ENCODE assay signal across 1 cellular context in the genomic region with DNA sequence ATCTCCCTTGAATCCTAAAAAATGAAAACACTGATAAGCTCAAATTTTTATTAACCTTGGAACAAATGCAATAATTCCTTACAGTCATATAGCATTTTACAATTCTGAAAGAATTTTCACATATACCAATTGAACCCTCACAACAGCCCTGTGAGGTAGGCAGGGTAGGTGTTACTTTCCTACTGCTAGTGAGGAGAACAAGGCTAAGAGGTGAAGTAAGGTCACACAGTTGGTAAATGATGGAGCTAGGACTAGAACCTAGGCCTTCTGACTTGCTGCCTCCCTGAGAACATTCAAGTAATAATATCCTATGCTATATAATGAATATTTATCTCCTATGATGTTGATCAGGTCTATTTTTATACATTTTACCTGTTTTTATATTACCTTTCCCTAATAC.
TF ChIP-seq lines count a peak whose summit lies in the region.

No MANE protein-coding gene starts in this region.

TF ChIP-seq in GM12878, 131 proteins besides CTCF, POLR2A, EP300 and RAD21:
- TF ChIP-seq ZNF207 (IDR thresholded peaks at IDR 0.05; ENCODE audit: borderline replicate concordance): no peak
- TF ChIP-seq, protein P1, sequence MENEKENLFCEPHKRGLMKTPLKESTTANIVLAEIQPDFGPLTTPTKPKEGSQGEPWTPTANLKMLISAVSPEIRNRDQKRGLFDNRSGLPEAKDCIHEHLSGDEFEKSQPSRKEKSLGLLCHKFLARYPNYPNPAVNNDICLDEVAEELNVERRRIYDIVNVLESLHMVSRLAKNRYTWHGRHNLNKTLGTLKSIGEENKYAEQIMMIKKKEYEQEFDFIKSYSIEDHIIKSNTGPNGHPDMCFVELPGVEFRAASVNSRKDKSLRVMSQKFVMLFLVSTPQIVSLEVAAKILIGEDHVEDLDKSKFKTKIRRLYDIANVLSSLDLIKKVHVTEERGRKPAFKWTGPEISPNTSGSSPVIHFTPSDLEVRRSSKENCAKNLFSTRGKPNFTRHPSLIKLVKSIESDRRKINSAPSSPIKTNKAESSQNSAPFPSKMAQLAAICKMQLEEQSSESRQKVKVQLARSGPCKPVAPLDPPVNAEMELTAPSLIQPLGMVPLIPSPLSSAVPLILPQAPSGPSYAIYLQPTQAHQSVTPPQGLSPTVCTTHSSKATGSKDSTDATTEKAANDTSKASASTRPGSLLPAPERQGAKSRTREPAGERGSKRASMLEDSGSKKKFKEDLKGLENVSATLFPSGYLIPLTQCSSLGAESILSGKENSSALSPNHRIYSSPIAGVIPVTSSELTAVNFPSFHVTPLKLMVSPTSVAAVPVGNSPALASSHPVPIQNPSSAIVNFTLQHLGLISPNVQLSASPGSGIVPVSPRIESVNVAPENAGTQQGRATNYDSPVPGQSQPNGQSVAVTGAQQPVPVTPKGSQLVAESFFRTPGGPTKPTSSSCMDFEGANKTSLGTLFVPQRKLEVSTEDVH (IDR thresholded peaks at IDR 0.05; ENCODE audit: low read depth, partially characterized antibody): peak; percentile 23
